ENCODE assay signal across 1 cellular context in the genomic region with DNA sequence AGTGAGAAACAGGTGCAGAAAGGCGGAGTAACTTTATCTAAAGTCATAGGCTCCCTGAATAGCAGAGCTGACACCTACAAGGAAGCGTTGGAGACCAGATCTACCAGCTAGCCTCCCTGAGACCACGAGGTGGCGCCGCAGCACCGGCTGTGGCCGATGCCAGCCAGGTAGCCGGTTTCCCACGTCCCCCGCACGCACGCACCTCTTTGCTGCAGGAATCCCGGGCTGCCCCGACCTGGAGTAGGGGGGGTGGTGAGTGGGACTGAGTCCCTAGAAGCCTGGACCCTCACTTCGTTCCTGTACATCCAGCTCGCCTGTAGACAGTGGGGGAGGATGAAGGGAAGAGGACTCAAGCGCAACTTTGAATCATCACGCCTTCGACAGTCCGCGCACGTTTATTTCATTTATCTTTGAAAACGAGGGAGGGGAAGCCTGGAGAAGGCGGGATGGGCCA.
TF ChIP-seq lines count a peak whose summit lies in the region.

No MANE protein-coding gene starts in this region.

TF ChIP-seq in GM12878, 131 proteins besides CTCF, POLR2A, EP300 and RAD21 (continued from another document):
- TF ChIP-seq, protein P1, sequence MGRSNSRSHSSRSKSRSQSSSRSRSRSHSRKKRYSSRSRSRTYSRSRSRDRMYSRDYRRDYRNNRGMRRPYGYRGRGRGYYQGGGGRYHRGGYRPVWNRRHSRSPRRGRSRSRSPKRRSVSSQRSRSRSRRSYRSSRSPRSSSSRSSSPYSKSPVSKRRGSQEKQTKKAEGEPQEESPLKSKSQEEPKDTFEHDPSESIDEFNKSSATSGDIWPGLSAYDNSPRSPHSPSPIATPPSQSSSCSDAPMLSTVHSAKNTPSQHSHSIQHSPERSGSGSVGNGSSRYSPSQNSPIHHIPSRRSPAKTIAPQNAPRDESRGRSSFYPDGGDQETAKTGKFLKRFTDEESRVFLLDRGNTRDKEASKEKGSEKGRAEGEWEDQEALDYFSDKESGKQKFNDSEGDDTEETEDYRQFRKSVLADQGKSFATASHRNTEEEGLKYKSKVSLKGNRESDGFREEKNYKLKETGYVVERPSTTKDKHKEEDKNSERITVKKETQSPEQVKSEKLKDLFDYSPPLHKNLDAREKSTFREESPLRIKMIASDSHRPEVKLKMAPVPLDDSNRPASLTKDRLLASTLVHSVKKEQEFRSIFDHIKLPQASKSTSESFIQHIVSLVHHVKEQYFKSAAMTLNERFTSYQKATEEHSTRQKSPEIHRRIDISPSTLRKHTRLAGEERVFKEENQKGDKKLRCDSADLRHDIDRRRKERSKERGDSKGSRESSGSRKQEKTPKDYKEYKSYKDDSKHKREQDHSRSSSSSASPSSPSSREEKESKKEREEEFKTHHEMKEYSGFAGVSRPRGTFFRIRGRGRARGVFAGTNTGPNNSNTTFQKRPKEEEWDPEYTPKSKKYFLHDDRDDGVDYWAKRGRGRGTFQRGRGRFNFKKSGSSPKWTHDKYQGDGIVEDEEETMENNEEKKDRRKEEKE (IDR thresholded peaks at IDR 0.05): no peak
- TF ChIP-seq, protein P2, sequence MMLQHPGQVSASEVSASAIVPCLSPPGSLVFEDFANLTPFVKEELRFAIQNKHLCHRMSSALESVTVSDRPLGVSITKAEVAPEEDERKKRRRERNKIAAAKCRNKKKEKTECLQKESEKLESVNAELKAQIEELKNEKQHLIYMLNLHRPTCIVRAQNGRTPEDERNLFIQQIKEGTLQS (IDR thresholded peaks at IDR 0.05; ENCODE audit: borderline replicate concordance, extremely low read depth, low read depth, low read length): no peak
- peak; percentile 57; the same call in 1 of the 2 replicates for TF ChIP-seq RB1 (IDR thresholded peaks at IDR 0.05; ENCODE audit: borderline replicate concordance)
- no peak for TF ChIP-seq NR2C1 (IDR thresholded peaks at IDR 0.05)
- peak; percentile 16; the same call in 1 of the 2 replicates for TF ChIP-seq IKZF1 (conservative IDR thresholded peaks at IDR 0.05)
- 0 out of 2 replicates have a peak, but pooled peaks have one; percentile 18 for TF ChIP-seq GATAD2B (conservative IDR thresholded peaks at IDR 0.05; ENCODE audit: low read depth)
- TF ChIP-seq, protein P3, sequence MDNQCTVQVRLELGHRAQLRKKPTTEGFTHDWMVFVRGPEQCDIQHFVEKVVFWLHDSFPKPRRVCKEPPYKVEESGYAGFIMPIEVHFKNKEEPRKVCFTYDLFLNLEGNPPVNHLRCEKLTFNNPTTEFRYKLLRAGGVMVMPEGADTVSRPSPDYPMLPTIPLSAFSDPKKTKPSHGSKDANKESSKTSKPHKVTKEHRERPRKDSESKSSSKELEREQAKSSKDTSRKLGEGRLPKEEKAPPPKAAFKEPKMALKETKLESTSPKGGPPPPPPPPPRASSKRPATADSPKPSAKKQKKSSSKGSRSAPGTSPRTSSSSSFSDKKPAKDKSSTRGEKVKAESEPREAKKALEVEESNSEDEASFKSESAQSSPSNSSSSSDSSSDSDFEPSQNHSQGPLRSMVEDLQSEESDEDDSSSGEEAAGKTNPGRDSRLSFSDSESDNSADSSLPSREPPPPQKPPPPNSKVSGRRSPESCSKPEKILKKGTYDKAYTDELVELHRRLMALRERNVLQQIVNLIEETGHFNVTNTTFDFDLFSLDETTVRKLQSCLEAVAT (IDR thresholded peaks at IDR 0.05): 0 out of 2 replicates have a peak, but pooled peaks have one; percentile 27
- no peak for TF ChIP-seq POLR2AphosphoS5 (IDR thresholded peaks at IDR 0.05; ENCODE audit: low read length)
- 0 out of 3 replicates have a peak, but pooled peaks have one; percentile 55 for TF ChIP-seq POU2F2 (IDR thresholded peaks at IDR 0.05; ENCODE audit: borderline replicate concordance, low read depth, low read length)
- no peak for TF ChIP-seq POLR2AphosphoS2 (IDR thresholded peaks at IDR 0.05; ENCODE audit: low read depth, low read length)
- 0 out of 2 replicates have a peak, but pooled peaks have one; percentile 37 for TF ChIP-seq CREM (IDR thresholded peaks at IDR 0.05; ENCODE audit: low read depth)
- peak; percentile 92 for TF ChIP-seq SMC3 (IDR thresholded peaks at IDR 0.05; ENCODE audit: borderline replicate concordance, low read length)
- TF ChIP-seq, protein P4, sequence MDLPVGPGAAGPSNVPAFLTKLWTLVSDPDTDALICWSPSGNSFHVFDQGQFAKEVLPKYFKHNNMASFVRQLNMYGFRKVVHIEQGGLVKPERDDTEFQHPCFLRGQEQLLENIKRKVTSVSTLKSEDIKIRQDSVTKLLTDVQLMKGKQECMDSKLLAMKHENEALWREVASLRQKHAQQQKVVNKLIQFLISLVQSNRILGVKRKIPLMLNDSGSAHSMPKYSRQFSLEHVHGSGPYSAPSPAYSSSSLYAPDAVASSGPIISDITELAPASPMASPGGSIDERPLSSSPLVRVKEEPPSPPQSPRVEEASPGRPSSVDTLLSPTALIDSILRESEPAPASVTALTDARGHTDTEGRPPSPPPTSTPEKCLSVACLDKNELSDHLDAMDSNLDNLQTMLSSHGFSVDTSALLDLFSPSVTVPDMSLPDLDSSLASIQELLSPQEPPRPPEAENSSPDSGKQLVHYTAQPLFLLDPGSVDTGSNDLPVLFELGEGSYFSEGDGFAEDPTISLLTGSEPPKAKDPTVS (IDR thresholded peaks at IDR 0.05; ENCODE audit: low read depth, low read length): no peak
- 0 out of 2 replicates have a peak, but pooled peaks have one; percentile 47 for TF ChIP-seq NBN (IDR thresholded peaks at IDR 0.05)
- no peak for TF ChIP-seq NR2C2 (IDR thresholded peaks at IDR 0.05; ENCODE audit: borderline replicate concordance, control insufficient read depth, insufficient read length, low read depth)
- no peak for TF ChIP-seq SMAD1 (IDR thresholded peaks at IDR 0.05; ENCODE audit: low read depth, partially characterized antibody)
- TF ChIP-seq TCF3 (IDR thresholded peaks at IDR 0.05; ENCODE audit: borderline replicate concordance, insufficient read depth, low read depth, low read length): 0 out of 2 replicates have a peak, but pooled peaks have one; percentile 18
- peak in 1 of 2 experiments; percentile 52; a peak in 1 of 3 replicates for TF ChIP-seq EGR1 (IDR thresholded peaks at IDR 0.05; ENCODE audit: borderline replicate concordance in 1 of 2, low read depth in 2 of 2, low read length in 2 of 2)
- no peak for TF ChIP-seq TAF1 (IDR thresholded peaks at IDR 0.05; ENCODE audit: borderline replicate concordance, low read depth, low read length)
- TF ChIP-seq BMI1 (IDR thresholded peaks at IDR 0.05; ENCODE audit: borderline replicate concordance): no peak
- TF ChIP-seq IRF4 (IDR thresholded peaks at IDR 0.05; ENCODE audit: low read depth, low read length): peak; percentile 67; the same call in 1 of the 2 replicates
- TF ChIP-seq MXI1 (IDR thresholded peaks at IDR 0.05; ENCODE audit: low read depth, low read length): peak; percentile 48
- peak in 1 of 2 experiments; percentile 37; a peak in 2 of 4 replicates for TF ChIP-seq BHLHE40 (IDR thresholded peaks at IDR 0.05; ENCODE audit: borderline replicate concordance in 1 of 2, low read depth in 2 of 2, low read length in 1 of 2)
- peak; percentile 53 for TF ChIP-seq RELA (IDR thresholded peaks at IDR 0.05; ENCODE audit: borderline replicate concordance, partially characterized antibody)
- TF ChIP-seq, protein P5, sequence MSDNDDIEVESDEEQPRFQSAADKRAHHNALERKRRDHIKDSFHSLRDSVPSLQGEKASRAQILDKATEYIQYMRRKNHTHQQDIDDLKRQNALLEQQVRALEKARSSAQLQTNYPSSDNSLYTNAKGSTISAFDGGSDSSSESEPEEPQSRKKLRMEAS (IDR thresholded peaks at IDR 0.05; ENCODE audit: low read depth, low read length): no peak
TF ChIP-seq in GM12878: peak in this region for 15.
